23 cellular contexts compared by ENCODE assay signal in the genomic region with DNA sequence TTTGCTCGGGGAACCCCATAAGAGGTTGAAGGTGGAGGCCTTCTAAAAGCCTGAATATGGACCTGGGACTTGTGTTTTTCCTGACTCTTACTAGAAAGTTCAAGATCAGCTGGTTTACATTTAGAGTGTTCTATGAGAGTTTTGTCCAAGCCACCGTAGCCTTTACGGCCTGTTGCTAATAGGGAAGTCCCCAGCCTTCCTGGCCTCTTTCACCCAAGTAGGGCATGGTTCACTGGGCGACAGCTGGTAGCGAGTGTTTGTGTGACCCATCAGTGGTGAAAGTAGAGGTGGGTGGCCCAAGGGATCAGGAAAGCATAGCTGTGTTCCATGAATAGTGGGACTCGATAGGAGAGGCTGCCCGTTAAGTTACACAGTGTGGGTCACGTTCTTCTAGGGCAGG.
"Had no signal": no experiment of that assay in that cellular context is flagged by ENCODE, and none has a peak within 500 bp of the region (broad histone marks: within the 10 kb centered on the region; RNA-seq: fewer than 3 reads in every experiment).

No MANE protein-coding gene starts in this region.

- H3K27ac Mint-ChIP-seq: activated naive CD4-positive, alpha-beta T cell treated with anti-CD3 and anti-CD28 coated beads, Interleukin-2, amount 10 ng/mL, durations not matched to agents 7 days and 5 days; activated naive CD8-positive, alpha-beta T cell treated with anti-CD3 and anti-CD28 coated beads, Interleukin-2, amount 10 ng/mL, durations not matched to agents 7 days and 5 days; activated T-helper 1 cell treated with anti-CD3 and anti-CD28 coated beads, Interleukin-12 subunit alpha, Interleukin-12 subunit beta, Interleukin-2, Interleukin-4 antibody, amounts not matched to agents 30 ng/mL and 10 ng/mL and 1 ng/mL, durations not matched to agents 14 hours and 24 hours and 36 hours had no signal

- H3K9me3 ChIP-seq: left lung, lower lobe of right lung, right atrium auricular region, upper lobe of right lung had no signal

- DNase-seq: activated CD4-positive, alpha-beta T cell treated with anti-CD3 and anti-CD28 coated beads for 4 hours; activated CD4-positive, alpha-beta T cell treated with anti-CD3 and anti-CD28 coated beads, Interleukin-2, amount 50 U/mL, for 4 hours; activated CD8-positive, alpha-beta memory T cell treated with anti-CD3 and anti-CD28 coated beads for 24 hours; activated effector memory CD4-positive, alpha-beta T cell treated with anti-CD3 and anti-CD28 coated beads, Interleukin-2, amount 50 U/mL, for 16 hours; activated naive CD4-positive, alpha-beta T cell treated with anti-CD3 and anti-CD28 coated beads, Interleukin-2, amount 10 ng/mL, durations not matched to agents 7 days and 5 days; activated naive CD8-positive, alpha-beta T cell treated with anti-CD3 and anti-CD28 coated beads, Interleukin-2, amount 10 ng/mL, durations not matched to agents 7 days and 5 days; brain microvascular endothelial cell; dorsolateral prefrontal cortex; effector memory CD4-positive, alpha-beta T cell; foreskin fibroblast; kidney glomerular epithelial cell; left lung; lower lobe of right lung; naive thymus-derived CD4-positive, alpha-beta T cell; nucleus accumbens; stimulated activated CD4-positive, alpha-beta T cell treated with anti-CD3 and anti-CD28 coated beads, Interleukin-15, amount 100 ng/mL, for 24 hours; stimulated activated CD4-positive, alpha-beta T cell treated with anti-CD3 and anti-CD28 coated beads, Interleukin-2, amount 100 ng/mL, for 24 hours; stimulated activated naive CD4-positive, alpha-beta T cell treated with Interleukin-2 at 50 U/mL for 16 hours; T-helper 1 cell; upper lobe of right lung had no signal

- H3K4me1 Mint-ChIP-seq: activated naive CD4-positive, alpha-beta T cell treated with anti-CD3 and anti-CD28 coated beads, Interleukin-2, amount 10 ng/mL, durations not matched to agents 7 days and 5 days; activated naive CD8-positive, alpha-beta T cell treated with anti-CD3 and anti-CD28 coated beads, Interleukin-2, amount 10 ng/mL, durations not matched to agents 7 days and 5 days; naive thymus-derived CD4-positive, alpha-beta T cell; neural crest cell had no signal

- H3K4me3 Mint-ChIP-seq: activated naive CD4-positive, alpha-beta T cell treated with anti-CD3 and anti-CD28 coated beads, Interleukin-2, amount 10 ng/mL, durations not matched to agents 7 days and 5 days; activated naive CD8-positive, alpha-beta T cell treated with anti-CD3 and anti-CD28 coated beads, Interleukin-2, amount 10 ng/mL, durations not matched to agents 7 days and 5 days; activated T-helper 1 cell treated with anti-CD3 and anti-CD28 coated beads, Interleukin-12 subunit alpha, Interleukin-12 subunit beta, Interleukin-2, Interleukin-4 antibody, amounts not matched to agents 30 ng/mL and 10 ng/mL and 1 ng/mL, durations not matched to agents 14 hours and 24 hours and 36 hours; naive thymus-derived CD4-positive, alpha-beta T cell; neural crest cell had no signal

- H3K27me3 Mint-ChIP-seq: activated naive CD4-positive, alpha-beta T cell treated with anti-CD3 and anti-CD28 coated beads, Interleukin-2, amount 10 ng/mL, durations not matched to agents 7 days and 5 days; activated naive CD8-positive, alpha-beta T cell treated with anti-CD3 and anti-CD28 coated beads, Interleukin-2, amount 10 ng/mL, durations not matched to agents 7 days and 5 days; naive thymus-derived CD4-positive, alpha-beta T cell had no signal

- H3K9me3 Mint-ChIP-seq: activated naive CD4-positive, alpha-beta T cell treated with anti-CD3 and anti-CD28 coated beads, Interleukin-2, amount 10 ng/mL, durations not matched to agents 7 days and 5 days; activated naive CD8-positive, alpha-beta T cell treated with anti-CD3 and anti-CD28 coated beads, Interleukin-2, amount 10 ng/mL, durations not matched to agents 7 days and 5 days; activated T-helper 1 cell treated with anti-CD3 and anti-CD28 coated beads, Interleukin-12 subunit alpha, Interleukin-12 subunit beta, Interleukin-2, Interleukin-4 antibody, amounts not matched to agents 30 ng/mL and 10 ng/mL and 1 ng/mL, durations not matched to agents 14 hours and 24 hours and 36 hours; neural crest cell had no signal

- ATAC-seq: left lung; lower lobe of right lung; naive thymus-derived CD4-positive, alpha-beta T cell; upper lobe of right lung had no signal
